16 cellular contexts compared by ENCODE assay signal in the genomic region with DNA sequence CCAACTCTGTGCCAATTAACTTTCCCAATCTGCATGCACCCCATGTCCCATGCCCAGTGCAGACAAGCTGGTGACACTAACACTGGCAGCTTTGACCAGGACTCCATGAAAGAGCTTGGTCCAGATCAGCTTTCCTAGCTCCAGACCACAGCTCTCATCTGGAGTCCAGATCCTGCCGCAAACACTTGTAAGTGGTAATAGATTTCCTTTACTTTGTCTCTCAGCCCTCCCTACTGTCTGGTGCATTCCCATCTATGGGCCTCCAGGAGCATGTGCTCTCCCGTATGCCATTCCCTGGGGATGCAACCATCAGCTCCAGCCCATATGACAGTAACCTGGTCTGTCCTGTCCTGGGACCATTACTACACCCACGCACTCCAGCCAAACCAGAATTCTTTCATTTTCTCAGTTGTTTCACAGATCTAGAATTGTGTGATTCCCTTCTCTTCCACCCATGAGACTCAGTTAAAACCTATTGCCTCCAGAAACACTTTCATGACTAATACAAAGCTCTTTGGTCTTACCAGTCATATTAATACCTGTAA. TPM values are rescaled to one million over a fixed set of nuclear protein-coding genes. Genes with fewer than 3 reads are reported as not detected.
DNase-seq lines count a peak whose midpoint lies in the region; TF ChIP-seq lines count a peak whose summit lies in the region.
"Had no signal": no experiment of that assay in that cellular context is flagged by ENCODE, and none has a peak within 500 bp of the region (broad histone marks: within the 10 kb centered on the region; RNA-seq: fewer than 3 reads in every experiment).

No MANE protein-coding gene starts in this region.

- peak; percentile 14 for DNase-seq in BE2C
- no peak for DNase-seq in ascending aorta (ENCODE audit: low spot score in 2 of 2)
- no peak for DNase-seq in activated CD4-positive, CD25-positive, alpha-beta regulatory T cell (lab: John Stamatoyannopoulos, UW)
- DNase-seq in NCI-H526 treated with DMSO at 0.1 percent for 48 hours (lab: John Stamatoyannopoulos, UW) = no peak
- DNase-seq in T-helper 1 cell = no peak
- DNase-seq: DMS153, KBM-7, NCI-H1436 treated with DMSO at 0.1 percent for 48 hours, NCI-H2081 treated with DMSO at 0.1 percent for 48 hours, NCI-H2227 treated with DMSO at 0.1 percent for 48 hours, NCI-H526 had no signal

- H3K4me1 ChIP-seq in BE2C (no peaks in the 10 kb centered on the region), ascending aorta (peaks cover 6 to 16% of the 10 kb centered on the region in 2 donors), muscle layer of colon (ENCODE audit: insufficient read depth, low read length) (peaks cover 16% of the 10 kb centered on the region), subcutaneous abdominal adipose tissue (ENCODE audit: control insufficient read depth in 5 of 5, insufficient read depth in 5 of 5, low read length in 5 of 5) (peaks cover 0 to 35% (median 29%) of the 10 kb centered on the region in 5 donors)
- H3K4me1 ChIP-seq: BLaER1 treated with 17β-estradiol and CSF1 and Interleukin-3, amounts not matched to agents 10 nM and 100 nM; HAP-1 had no signal

- intact Hi-C loops in ascending aorta (cut with DNase I) = no loop called here

- H3K27me3 ChIP-seq in BE2C (no peaks in the 10 kb centered on the region), ascending aorta (no peaks in the 10 kb centered on the region), muscle layer of colon (ENCODE audit: control insufficient read depth in 1 of 2, insufficient read depth in 2 of 2, low read length in 2 of 2) (no peaks in the 10 kb centered on the region), subcutaneous abdominal adipose tissue (ENCODE audit: control insufficient read depth in 5 of 5, insufficient read depth in 4 of 5, low read length in 5 of 5) (no peaks in the 10 kb centered on the region)

- H3K9ac ChIP-seq in muscle layer of colon (ENCODE audit: low read length) (no peak overlapping the region), subcutaneous abdominal adipose tissue (ENCODE audit: low read length in 5 of 5) (no peak overlapping the region)
- H3K9ac ChIP-seq: BLaER1 treated with 17β-estradiol and CSF1 and Interleukin-3, amounts not matched to agents 10 nM and 100 nM had no signal

- H3K27ac ChIP-seq in ascending aorta (peak overlapping the region; percentile 47 to 48), muscle layer of colon (ENCODE audit: low read depth, low read length) (peak overlapping the region; percentile 2), subcutaneous abdominal adipose tissue (ENCODE audit: low read depth, low read length) (peak overlapping the region; percentile 73)
- H3K27ac ChIP-seq: BLaER1 treated with 17β-estradiol and CSF1 and Interleukin-3, amounts not matched to agents 10 nM and 100 nM; RWPE1 had no signal

- no peaks in the 10 kb centered on the region for H3K9me3 ChIP-seq in BE2C
- H3K9me3 ChIP-seq in ascending aorta = no peaks in the 10 kb centered on the region
- no peaks in the 10 kb centered on the region for H3K9me3 ChIP-seq in muscle layer of colon (ENCODE audit: low read length)
- no peaks in the 10 kb centered on the region for H3K9me3 ChIP-seq in subcutaneous abdominal adipose tissue (ENCODE audit: control insufficient read depth in 5 of 5, low read length in 5 of 5)
- H3K9me3 ChIP-seq: BLaER1 treated with 17β-estradiol and CSF1 and Interleukin-3, amounts not matched to agents 10 nM and 100 nM; HAP-1 had no signal

- H3K4me3 ChIP-seq in BE2C (ENCODE audit: low read depth, low read length) = no peak overlapping the region
- H3K4me3 ChIP-seq in ascending aorta = no peak overlapping the region
- H3K4me3 ChIP-seq in muscle layer of colon (ENCODE audit: low read depth in 1 of 2, low read length in 2 of 2) = no peak overlapping the region
- H3K4me3 ChIP-seq in subcutaneous abdominal adipose tissue (ENCODE audit: low read depth in 1 of 5, low read length in 5 of 5) = peak overlapping the region in 1 of 5 donors; percentile 11
- H3K4me3 ChIP-seq: BLaER1 treated with 17β-estradiol and CSF1 and Interleukin-3, amounts not matched to agents 10 nM and 100 nM; HAP-1 had no signal

- no peaks in the 10 kb centered on the region for H3K36me3 ChIP-seq in BE2C
- H3K36me3 ChIP-seq in ascending aorta = no peaks in the 10 kb centered on the region
- no peaks in the 10 kb centered on the region for H3K36me3 ChIP-seq in muscle layer of colon (ENCODE audit: insufficient read depth, low read length)
- H3K36me3 ChIP-seq in subcutaneous abdominal adipose tissue (ENCODE audit: control insufficient read depth in 5 of 5, insufficient read depth in 5 of 5, low read length in 5 of 5) = no peaks in the 10 kb centered on the region
- H3K36me3 ChIP-seq: BLaER1 treated with 17β-estradiol and CSF1 and Interleukin-3, amounts not matched to agents 10 nM and 100 nM; HAP-1 had no signal

- TF ChIP-seq CTCF in BE2C (IDR thresholded peaks at IDR 0.05; ENCODE audit: low read depth, low read length) = no peak
- TF ChIP-seq CTCF in ascending aorta (IDR thresholded peaks at IDR 0.05) = no peak

RNA-seq across cellular contexts. Expression of gene STARD13, which starts 4.9 kb away (rescaled TPM):
- polyA plus RNA-seq in BE2C (2012; ENCODE audit: insufficient read depth, insufficient read length, low read depth) = 12.0 TPM
- 34.6 TPM for total RNA-seq in ascending aorta

Comparison
In these comparisons a context has a peak if more than half of its experiments do, and no peak if none do; other contexts are left out.
1. H3K27ac ChIP-seq: peak in every context shown above with its lines; median percentile 73 in subcutaneous abdominal adipose tissue; 48 in ascending aorta; 2 in muscle layer of colon.